Comparison of ENCODE assay signal across 8 cellular contexts in the genomic region with DNA sequence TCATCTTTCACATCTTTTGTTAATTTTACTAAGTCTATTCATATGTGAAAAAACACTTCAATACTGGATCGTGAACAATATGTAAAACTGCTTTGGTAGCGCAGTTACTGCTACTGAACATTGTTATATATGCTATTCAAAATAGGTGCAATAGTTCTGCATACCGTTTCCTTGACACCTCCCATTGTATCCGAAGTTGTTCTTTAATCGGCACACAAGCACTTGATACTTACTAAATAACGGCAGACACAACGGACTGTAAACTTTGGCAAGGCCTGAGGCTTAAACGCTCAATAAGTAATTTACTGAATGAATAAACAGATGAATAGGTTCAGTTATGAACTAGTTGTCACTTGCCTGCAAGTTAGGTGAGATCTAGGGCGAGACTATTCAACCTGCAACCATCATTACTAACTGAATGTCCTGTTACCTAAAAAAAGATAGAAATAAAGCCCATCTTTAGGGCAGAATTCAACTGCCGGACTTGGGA. TPM values are rescaled to one million over a fixed set of nuclear protein-coding genes. Genes with fewer than 3 reads are reported as not detected.
A peak's percentile ranks its signal among the peaks of the same experiment; 100 is the strongest.
DNase-seq lines count a peak whose midpoint lies in the region; ATAC-seq, FAIRE-seq and TF ChIP-seq lines count a peak whose summit lies in the region.

No MANE protein-coding gene starts in this region.

- intact Hi-C loops in left colon (cut with DNase I, micrococcal nuclease), result no loop called here
- intact Hi-C loops in transverse colon (cut with DNase I; ENCODE audit: low total_unique reads), result no loop called here

- TF ChIP-seq CTCF in transverse colon (IDR thresholded peaks at IDR 0.05), result no peak

- TF ChIP-seq POLR2A in transverse colon (IDR thresholded peaks at IDR 0.05) (no peak), GM12892 (IDR thresholded peaks at IDR 0.05; ENCODE audit: low read depth, low read length) (no peak)

- H3K36me3 ChIP-seq in adipocyte (ENCODE audit: control insufficient read depth, insufficient read depth, low read length, severe bottlenecking), result peaks cover 34% of the 10 kb centered on the region
- peaks cover 0 to 23% (median 10%) of the 10 kb centered on the region in 4 donors for H3K36me3 ChIP-seq in transverse colon

- H3K4me1 ChIP-seq in adipocyte (ENCODE audit: control insufficient read depth, insufficient read depth, low read length) (peaks cover 32% of the 10 kb centered on the region), transverse colon (peaks cover 19 to 43% (median 28%) of the 10 kb centered on the region in 4 donors)

- no peak for DNase-seq in adipocyte (ENCODE audit: low read depth)
- no peak for DNase-seq in left colon
- DNase-seq in transverse colon, result no peak
- DNase-seq in cerebellar nuclear complex (lab: John Stamatoyannopoulos, UW), result no peak
- no peak for DNase-seq in GM12892 (ENCODE audit: insufficient read length)

- ATAC-seq in GM18868 (IDR thresholded peaks at IDR 0.05; ENCODE audit: unreplicated experiment) (peak; percentile 1), HG03060 (IDR thresholded peaks at IDR 0.05; ENCODE audit: low read depth, unreplicated experiment) (peak; percentile 4), left colon (peak; percentile 1), HG02610 (IDR thresholded peaks at IDR 0.05; ENCODE audit: unreplicated experiment) (no peak)

- peak overlapping the region; percentile 90 to 97 (median 92) for H3K27ac ChIP-seq in transverse colon

- TF ChIP-seq EP300 in transverse colon (IDR thresholded peaks at IDR 0.05; ENCODE audit: low read depth), result no peak

- H3K9ac ChIP-seq in adipocyte (ENCODE audit: low read length), result peak overlapping the region; percentile 99

- in situ Hi-C loops in transverse colon (cut with MboI; ENCODE audit: low pct_ligation_motif_present in 1 of 4, low pct_unique_long_range_greater_than_20kb in 1 of 4, low sequenced_read_pairs in 3 of 4), result no loop called here

- H3K4me3 ChIP-seq in adipocyte (ENCODE audit: low read length), result peak overlapping the region; percentile 99
- peak overlapping the region; percentile 58 to 78 (median 70) for H3K4me3 ChIP-seq in transverse colon

- H3K9me3 ChIP-seq in adipocyte (ENCODE audit: control insufficient read depth, low read length), result peaks cover 14% of the 10 kb centered on the region
- H3K9me3 ChIP-seq in transverse colon, result peaks cover 0 to 6% of the 10 kb centered on the region in 2 donors

- FAIRE-seq in GM12892 (lab: Jason Lieb, UNC), result no peak

- WGBS in transverse colon (ENCODE audit: low coverage in 1 of 2), 2 donors, result 7 to 8% methylated on average over 8 to 10 of the region's 10 CpGs

- H3K27me3 ChIP-seq in adipocyte (replicated peaks; ENCODE audit: control insufficient read depth, insufficient read depth, low read length) (no peaks in the 10 kb centered on the region), transverse colon (no peaks in the 10 kb centered on the region)

RNA-seq across cellular contexts. Expression of gene ANAPC10, which starts 0.6 kb away (rescaled TPM):
- 10 to 100 TPM in 1 of 2 donors, 1 to 10 TPM in 1; 9.9 to 11.8 TPM for total RNA-seq in left colon
- 10 to 100 TPM in 3 of 4 donors, 1 to 10 TPM in 1; 7.5 to 24.8 (median 15.4) TPM for total RNA-seq in transverse colon
- polyA plus RNA-seq in GM12892 (2012; ENCODE audit: missing spikeins), result 24.8 TPM

RNA-seq across cellular contexts. Expression of gene ABCE1, which starts 0.7 kb away (rescaled TPM):
- total RNA-seq in left colon (10 to 100 TPM; 24.5 to 35.2 TPM), transverse colon (10 to 100 TPM; 23.8 to 48.8 (median 35.7) TPM)
- polyA plus RNA-seq in GM12892 (2012; ENCODE audit: missing spikeins), result 76.8 TPM
